In the genomic region with DNA sequence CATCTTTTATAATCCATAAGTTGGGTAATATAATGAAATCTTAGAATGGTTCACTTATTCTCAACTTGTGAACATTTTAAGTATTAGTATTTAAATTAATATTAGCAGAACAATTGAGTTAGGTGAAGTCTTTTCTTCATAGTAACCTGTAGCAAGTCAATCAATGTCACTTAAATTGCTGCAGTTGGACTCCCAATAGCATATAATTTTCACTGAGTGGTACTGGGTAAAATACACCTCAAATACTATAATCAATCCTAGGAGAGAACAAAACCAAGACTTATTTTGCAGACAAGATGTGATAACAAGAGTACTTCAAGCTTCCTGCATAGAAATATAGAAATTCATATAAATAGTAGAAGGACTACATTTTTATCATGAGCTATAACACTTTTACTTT, we compare ENCODE assay signal across 34 cellular contexts.
DNase-seq lines count a peak whose midpoint lies in the region; ATAC-seq, FAIRE-seq and TF ChIP-seq lines count a peak whose summit lies in the region.
"Had no signal": no experiment of that assay in that cellular context is flagged by ENCODE, and none has a peak within 500 bp of the region (broad histone marks: within the 10 kb centered on the region; RNA-seq: fewer than 3 reads in every experiment).

No MANE protein-coding gene starts in this region.

- no peak for ATAC-seq in HG03097 (IDR thresholded peaks at IDR 0.05; ENCODE audit: low FRiP score, unreplicated experiment)
- ATAC-seq: A549; CD8-positive, alpha-beta T cell had no signal

- H4K20me1 ChIP-seq in neural cell (ENCODE audit: insufficient read depth), result no peaks in the 10 kb centered on the region
- H4K20me1 ChIP-seq: BLaER1; BLaER1 treated with 17β-estradiol and CSF1 and Interleukin-3, amounts not matched to agents 10 nM and 100 nM had no signal

- no peaks in the 10 kb centered on the region for H3K36me3 ChIP-seq in neural cell (ENCODE audit: insufficient read depth, low read length)
- H3K36me3 ChIP-seq: BE2C; BLaER1; BLaER1 treated with 17β-estradiol and CSF1 and Interleukin-3, amounts not matched to agents 10 nM and 100 nM had no signal

- H3K9me2 ChIP-seq in neural cell (ENCODE audit: insufficient read depth, low read length), result no peaks in the 10 kb centered on the region

- DNase-seq in NCI-H2227 (lab: John Stamatoyannopoulos, UW; ENCODE audit: unreplicated experiment) (peak; percentile 11), NCI-H2227 treated with DMSO at 0.1 percent for 48 hours (lab: John Stamatoyannopoulos, UW) (peak; percentile 39), NCI-H1105 treated with DMSO at 0.1 percent for 48 hours (lab: John Stamatoyannopoulos, UW) (no peak), NCI-H2029 treated with DMSO at 0.1 percent for 48 hours (lab: John Stamatoyannopoulos, UW) (no peak)
- no peak for DNase-seq in effector CD4-positive, alpha-beta T cell
- DNase-seq: 8988T; ACHN; AML-193; BE2C; C1 segment of cervical spinal cord; Caco-2; Calu3; CD4-positive, alpha-beta memory T cell; CD4-positive, alpha-beta T cell; CD4-positive, CD25-positive, alpha-beta regulatory T cell; CD8-positive, alpha-beta memory T cell; CD8-positive, alpha-beta T cell; COR-L47; DMS 273 treated with DMSO at 0.1 percent for 48 hours; DMS153; DMS53; DMS79; DMS79 treated with DMSO at 0.1 percent for 48 hours; DND-41; EL had no signal

- no peak overlapping the region for H3K4me2 ChIP-seq in neural cell (ENCODE audit: low read length)
- H3K4me2 ChIP-seq: A549; BLaER1; BLaER1 treated with 17β-estradiol and CSF1 and Interleukin-3, amounts not matched to agents 10 nM and 100 nM had no signal

- H3K4me3 ChIP-seq in neural cell (ENCODE audit: low read length), result no peak overlapping the region
- H3K4me3 ChIP-seq: A549; BLaER1; BLaER1 treated with 17β-estradiol and CSF1 and Interleukin-3, amounts not matched to agents 10 nM and 100 nM had no signal

- no peaks in the 10 kb centered on the region for H3K27me3 ChIP-seq in neural cell (ENCODE audit: insufficient read depth, low read depth, low read length)
- H3K27me3 ChIP-seq: BE2C; BLaER1; BLaER1 treated with 17β-estradiol and CSF1 and Interleukin-3, amounts not matched to agents 10 nM and 100 nM had no signal

- H3F3A ChIP-seq in neural cell (ENCODE audit: insufficient read depth, low read length, poor library complexity, severe bottlenecking), result no peaks in the 10 kb centered on the region

- no peak for TF ChIP-seq CTCF in neural cell (IDR thresholded peaks at IDR 0.05; ENCODE audit: poor library complexity, severe bottlenecking)

- H3K9ac ChIP-seq in neural cell (ENCODE audit: low read length), result no peak overlapping the region
- H3K9ac ChIP-seq: BLaER1; BLaER1 treated with 17β-estradiol and CSF1 and Interleukin-3, amounts not matched to agents 10 nM and 100 nM had no signal

- no peak for TF ChIP-seq RAD21 in neural cell (conservative IDR thresholded peaks at IDR 0.05)

- peak; percentile 60 for TF ChIP-seq EP300 in neural cell (conservative IDR thresholded peaks at IDR 0.05; ENCODE audit: poor library complexity, severe bottlenecking)

- no peaks in the 10 kb centered on the region for H3K79me2 ChIP-seq in neural cell (replicated peaks; ENCODE audit: insufficient read depth, low read length)

- FAIRE-seq in A204.1 (lab: Jason Lieb, UNC), result peak; percentile 35
- FAIRE-seq: A549, D721Med had no signal

- no peaks in the 10 kb centered on the region for H3K9me3 ChIP-seq in neural cell (ENCODE audit: low read length)
- H3K9me3 ChIP-seq: BE2C, BLaER1, Caco-2 had no signal

- no peak overlapping the region for H2AFZ ChIP-seq in neural cell (ENCODE audit: low read depth, low read length)

- H3K27ac ChIP-seq in neural cell (ENCODE audit: low read length), result no peak overlapping the region
- H3K27ac ChIP-seq: 22Rv1; A549; BLaER1; BLaER1 treated with 17β-estradiol and CSF1 and Interleukin-3, amounts not matched to agents 10 nM and 100 nM; C4-2B had no signal

TF ChIP-seq in neural cell, 6 proteins besides CTCF, POLR2A, EP300 and RAD21:
- TF ChIP-seq TAF1 (IDR thresholded peaks at IDR 0.05; ENCODE audit: low read depth), result no peak
- no peak for TF ChIP-seq MXI1 (conservative IDR thresholded peaks at IDR 0.05; ENCODE audit: poor library complexity, severe bottlenecking)
- TF ChIP-seq POLR2AphosphoS5 (IDR thresholded peaks at IDR 0.05), result peak; percentile 83

Comparison
In these comparisons a context has a peak if more than half of its experiments do, and no peak if none do; other contexts are left out.
1. DNase-seq: peak in NCI-H2227 (single experiment) and NCI-H2227 treated with DMSO at 0.1 percent for 48 hours (single experiment); none in NCI-H1105 treated with DMSO at 0.1 percent for 48 hours (single experiment), effector CD4-positive, alpha-beta T cell (single experiment) and NCI-H2029 treated with DMSO at 0.1 percent for 48 hours (single experiment).